Comparison of ENCODE assay signal across 21 cellular contexts in genomic region chr22:29458551-29458950, GRCh38. TPM values are rescaled to one million over a fixed set of nuclear protein-coding genes. Genes with fewer than 3 reads are reported as not detected.
DNase-seq lines count a peak whose midpoint lies in the region; ATAC-seq, FAIRE-seq and TF ChIP-seq lines count a peak whose summit lies in the region.
"Had no signal": no experiment of that assay in that cellular context is flagged by ENCODE, and none has a peak within 500 bp of the region (broad histone marks: within the 10 kb centered on the region; RNA-seq: fewer than 3 reads in every experiment).

No MANE protein-coding gene starts in this region.

- peaks cover 27% of the 10 kb centered on the region for H3F3A ChIP-seq in neural progenitor cell (ENCODE audit: low read depth)

- H3K4me3 Mint-ChIP-seq in chondrocyte (ENCODE audit: unreplicated experiment) (no peak overlapping the region), neural progenitor cell (no peak overlapping the region)
- H3K4me3 Mint-ChIP-seq: B cell; CD8-positive, alpha-beta T cell had no signal

- H3K27me3 Mint-ChIP-seq in chondrocyte (ENCODE audit: low read depth) (no peaks in the 10 kb centered on the region), neural progenitor cell (ENCODE audit: insufficient read depth, low read depth) (peaks cover 4% of the 10 kb centered on the region)
- H3K27me3 Mint-ChIP-seq: B cell had no signal

- no peaks in the 10 kb centered on the region for H3K36me3 ChIP-seq in neural progenitor cell
- no peaks in the 10 kb centered on the region for H3K36me3 ChIP-seq in esophagus muscularis mucosa

- H3K4me2 ChIP-seq in neural progenitor cell = no peak overlapping the region
- H3K4me2 ChIP-seq: A549 had no signal

- H3K9ac ChIP-seq in neural progenitor cell = no peak overlapping the region

- no peak for ATAC-seq in HG02571 (IDR thresholded peaks at IDR 0.05; ENCODE audit: unreplicated experiment)

- H3K9me3 Mint-ChIP-seq in chondrocyte (ENCODE audit: low read depth) (no peaks in the 10 kb centered on the region), neural progenitor cell (no peaks in the 10 kb centered on the region)
- H3K9me3 Mint-ChIP-seq: CD8-positive, alpha-beta T cell had no signal

- H3K4me3 ChIP-seq in neural progenitor cell (no peak overlapping the region), esophagus muscularis mucosa (no peak overlapping the region)
- H3K4me3 ChIP-seq: A549 had no signal

- no peaks in the 10 kb centered on the region for H3K79me2 ChIP-seq in neural progenitor cell (ENCODE audit: low read depth)

- H3K27ac ChIP-seq in neural progenitor cell = no peak overlapping the region
- H3K27ac ChIP-seq in esophagus muscularis mucosa (replicated peaks in 1 of 4) = no peak overlapping the region
- H3K27ac ChIP-seq: C4-2B had no signal

- FAIRE-seq in D721Med (lab: Jason Lieb, UNC) = peak; percentile 25
- FAIRE-seq: A549 had no signal

- H3K9me3 ChIP-seq in neural progenitor cell (ENCODE audit: low read depth) (no peaks in the 10 kb centered on the region), esophagus muscularis mucosa (no peaks in the 10 kb centered on the region)
- H3K9me3 ChIP-seq: A549 had no signal

- no peaks in the 10 kb centered on the region for H4K20me1 ChIP-seq in neural progenitor cell (ENCODE audit: low read depth)

- intact Hi-C loops in esophagus muscularis mucosa (cut with DNase I) = no loop called here

- peaks cover 22% of the 10 kb centered on the region for H3K4me1 ChIP-seq in neural progenitor cell
- H3K4me1 ChIP-seq in esophagus muscularis mucosa = peaks cover 0 to 11% (median 5%) of the 10 kb centered on the region in 4 donors
- H3K4me1 ChIP-seq: A549 had no signal

- no peak for TF ChIP-seq EP300 in esophagus muscularis mucosa (IDR thresholded peaks at IDR 0.05)

- no peak overlapping the region for H2AFZ ChIP-seq in neural progenitor cell (replicated peaks)

- TF ChIP-seq CTCF in D721Med (IDR thresholded peaks at IDR 0.05; ENCODE audit: insufficient read depth, missing control alignments) (no peak), chondrocyte (IDR thresholded peaks at IDR 0.05) (no peak), neural progenitor cell (IDR thresholded peaks at IDR 0.05) (no peak), esophagus muscularis mucosa (IDR thresholded peaks at IDR 0.05) (no peak)

- no peak overlapping the region for H3K27ac Mint-ChIP-seq in chondrocyte (ENCODE audit: unreplicated experiment)
- H3K27ac Mint-ChIP-seq in neural progenitor cell = peak overlapping the region; percentile 72
- H3K27ac Mint-ChIP-seq: B cell; CD8-positive, alpha-beta T cell had no signal

- no peak for TF ChIP-seq POLR2A in esophagus muscularis mucosa (IDR thresholded peaks at IDR 0.05; ENCODE audit: low read depth)

- H3K4me1 Mint-ChIP-seq in chondrocyte (ENCODE audit: low read depth) (peaks cover 34% of the 10 kb centered on the region), neural progenitor cell (peaks cover 29% of the 10 kb centered on the region)

- H3K27me3 ChIP-seq in neural progenitor cell (no peaks in the 10 kb centered on the region), esophagus muscularis mucosa (no peaks in the 10 kb centered on the region)

- DNase-seq in D721Med (ENCODE audit: insufficient read length, low spot score) (no peak), NCI-H82 treated with DMSO at 0.1 percent for 48 hours (lab: John Stamatoyannopoulos, UW; ENCODE audit: unreplicated experiment) (peak; percentile 64), chondrocyte (ENCODE audit: low spot score) (peak; percentile 2), neural progenitor cell (ENCODE audit: low spot score) (no peak), esophagus muscularis mucosa (ENCODE audit: extremely low spot score) (no peak), NCI-H446 (lab: John Stamatoyannopoulos, UW) (no peak)
- DNase-seq: CD8-positive, alpha-beta T cell; NCI-H1092; NCI-H1417 treated with DMSO at 0.1 percent for 48 hours; NCI-H1694 treated with DMSO at 0.1 percent for 48 hours; NCI-H2081 treated with DMSO at 0.1 percent for 48 hours; NCI-H748 treated with DMSO at 0.1 percent for 48 hours; T-helper 1 cell had no signal

- H3K36me3 Mint-ChIP-seq in chondrocyte (ENCODE audit: low read depth) (no peaks in the 10 kb centered on the region), neural progenitor cell (no peaks in the 10 kb centered on the region)
- H3K36me3 Mint-ChIP-seq: CD8-positive, alpha-beta T cell had no signal

RNA-seq across cellular contexts. Expression of gene RFPL1, which starts 20.2 kb away (rescaled TPM):
- total RNA-seq in chondrocyte (not detected in 3 replicates), neural progenitor cell (ENCODE audit: low replicate concordance) (not detected in 2 replicates), esophagus muscularis mucosa (not detected)
- total RNA-seq: B cell; CD8-positive, alpha-beta T cell; Daoy; G401; H1; SK-MEL-5 had no signal

RNA-seq across cellular contexts. Expression of gene NEFH, which starts 21.5 kb away (rescaled TPM):
- 2.8 to 3.5 TPM (median 2.9 TPM) in 3 replicates for total RNA-seq in chondrocyte
- total RNA-seq in neural progenitor cell (ENCODE audit: low replicate concordance) = 0.31 and 0.43 TPM in 2 replicates
- 1 to 10 TPM; 1.2 to 2.7 (median 2.0) TPM for total RNA-seq in esophagus muscularis mucosa

Comparison
In these comparisons a context has a peak if more than half of its experiments do, and no peak if none do; other contexts are left out.
1. DNase-seq: peak in NCI-H82 treated with DMSO at 0.1 percent for 48 hours (single experiment) and chondrocyte (single experiment); none in D721Med (single experiment), neural progenitor cell (single experiment), esophagus muscularis mucosa (single experiment) and NCI-H446 (0 of 2).